Comparison of ENCODE assay signal across 31 cellular contexts in the genomic region with DNA sequence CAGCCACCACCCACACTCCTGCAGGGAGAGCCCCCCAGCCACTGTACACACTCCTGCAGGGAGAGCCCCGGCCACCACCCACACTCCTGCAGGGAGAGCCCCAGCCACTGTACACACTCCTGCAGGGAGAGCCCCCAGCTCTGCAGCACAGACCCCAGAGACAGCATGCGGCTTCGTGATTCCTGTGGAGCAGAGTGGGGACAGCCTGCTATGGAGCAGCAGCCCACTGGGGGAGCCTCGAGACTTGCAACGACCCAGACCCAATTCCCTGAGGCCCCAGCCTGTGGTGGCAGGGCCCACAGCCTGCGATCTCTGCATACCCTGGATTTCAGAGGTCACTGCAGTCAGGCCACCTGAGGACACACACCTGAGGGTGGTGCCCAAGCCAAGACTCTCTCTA.
"Had no signal": no experiment of that assay in that cellular context is flagged by ENCODE, and none has a peak within 500 bp of the region (broad histone marks: within the 10 kb centered on the region; RNA-seq: fewer than 3 reads in every experiment).

No MANE protein-coding gene starts in this region.

- DNase-seq: activated CD4-positive, alpha-beta T cell treated with anti-CD3 and anti-CD28 coated beads, Interleukin-2, amount 10 ng/mL, durations not matched to agents 24 days and 14 days; activated CD4-positive, alpha-beta T cell treated with anti-CD3 and anti-CD28 coated beads, Interleukin-2, amount 50 U/mL, for 4 hours; activated CD8-positive, alpha-beta T cell treated with anti-CD3 and anti-CD28 coated beads for 36 hours; activated gamma-delta T cell treated with Interleukin-2 at 50 U/mL for 16 hours; activated naive CD4-positive, alpha-beta T cell treated with anti-CD3 and anti-CD28 coated beads for 36 hours; activated T-cell treated with anti-CD3 and anti-CD28 coated beads, Interleukin-2, amount 50 U/mL, for 1 hour; activated T-cell treated with anti-CD3 and anti-CD28 coated beads, Interleukin-2, amount 50 U/mL, for 72 hours; adrenal gland; caudate nucleus; cerebellar nuclear complex; Kasumi-1; KG1; MG63; NCI-H1048; NCI-H1105 treated with DMSO at 0.1 percent for 48 hours; NCI-H1436 treated with DMSO at 0.1 percent for 48 hours; NCI-H1694 treated with DMSO at 0.1 percent for 48 hours; NCI-H2029; NCI-H345; NCI-H524 treated with DMSO at 0.1 percent for 48 hours; PC-3; Peyer's patch; RPMI8226; SHP77 treated with DMSO at 0.1 percent for 48 hours; SK-N-SH had no signal

- H3K9me3 ChIP-seq: adrenal gland, body of pancreas, breast epithelium, MG63, Peyer's patch had no signal

- H3K9me3 Mint-ChIP-seq: activated CD4-positive, alpha-beta T cell treated with anti-CD3 and anti-CD28 coated beads, Interleukin-2, amount 10 ng/mL, durations not matched to agents 24 days and 14 days; activated CD8-positive, alpha-beta T cell treated with anti-CD3 and anti-CD28 coated beads for 36 hours; activated naive CD4-positive, alpha-beta T cell treated with anti-CD3 and anti-CD28 coated beads for 36 hours; activated T-cell treated with anti-CD3 and anti-CD28 coated beads, Interleukin-2, amount 50 U/mL, for 72 hours; T-helper 1 cell treated with Interleukin-12 subunit alpha and Interleukin-12 subunit beta and Interleukin-4 antibody, amounts not matched to agents 30 μg/mL and 1 μg/mL, for 36 hours; T-helper 2 cell treated with Interferon-gamma antibody and Interleukin-4, amounts not matched to agents 5 μg/mL and 100 μg/mL, for 36 hours had no signal

- H3K36me3 ChIP-seq: adrenal gland, breast epithelium, MG63, Peyer's patch, SJSA1 had no signal

- H3K27me3 ChIP-seq: adrenal gland, body of pancreas, breast epithelium, MG63, Peyer's patch, SJSA1 had no signal

- H3K4me3 Mint-ChIP-seq: activated CD4-positive, alpha-beta T cell treated with anti-CD3 and anti-CD28 coated beads, Interleukin-2, amount 10 ng/mL, durations not matched to agents 24 days and 14 days; activated CD8-positive, alpha-beta T cell treated with anti-CD3 and anti-CD28 coated beads for 36 hours; activated naive CD4-positive, alpha-beta T cell treated with anti-CD3 and anti-CD28 coated beads for 36 hours; activated T-cell treated with anti-CD3 and anti-CD28 coated beads, Interleukin-2, amount 50 U/mL, for 72 hours; T-helper 1 cell treated with Interleukin-12 subunit alpha and Interleukin-12 subunit beta and Interleukin-4 antibody, amounts not matched to agents 30 μg/mL and 1 μg/mL, for 36 hours; T-helper 2 cell treated with Interferon-gamma antibody and Interleukin-4, amounts not matched to agents 5 μg/mL and 100 μg/mL, for 36 hours had no signal

- H3K27ac ChIP-seq: adrenal gland, body of pancreas, breast epithelium, Peyer's patch, SJSA1 had no signal

- H3K27me3 Mint-ChIP-seq: activated CD4-positive, alpha-beta T cell treated with anti-CD3 and anti-CD28 coated beads, Interleukin-2, amount 10 ng/mL, durations not matched to agents 24 days and 14 days; activated CD8-positive, alpha-beta T cell treated with anti-CD3 and anti-CD28 coated beads for 36 hours had no signal

- H3K36me3 Mint-ChIP-seq: activated naive CD4-positive, alpha-beta T cell treated with anti-CD3 and anti-CD28 coated beads, Interleukin-2, amount 50 U/mL, for 72 hours had no signal

- H3K27ac Mint-ChIP-seq: activated CD4-positive, alpha-beta T cell treated with anti-CD3 and anti-CD28 coated beads, Interleukin-2, amount 10 ng/mL, durations not matched to agents 24 days and 14 days; activated CD8-positive, alpha-beta T cell treated with anti-CD3 and anti-CD28 coated beads for 36 hours; activated naive CD4-positive, alpha-beta T cell treated with anti-CD3 and anti-CD28 coated beads for 36 hours; activated naive CD4-positive, alpha-beta T cell treated with anti-CD3 and anti-CD28 coated beads, Interleukin-2, amount 50 U/mL, for 72 hours; activated T-cell treated with anti-CD3 and anti-CD28 coated beads, Interleukin-2, amount 50 U/mL, for 72 hours; T-helper 1 cell treated with Interleukin-12 subunit alpha and Interleukin-12 subunit beta and Interleukin-4 antibody, amounts not matched to agents 30 μg/mL and 1 μg/mL, for 36 hours; T-helper 2 cell treated with Interferon-gamma antibody and Interleukin-4, amounts not matched to agents 5 μg/mL and 100 μg/mL, for 36 hours had no signal

- H3K4me1 Mint-ChIP-seq: activated CD4-positive, alpha-beta T cell treated with anti-CD3 and anti-CD28 coated beads, Interleukin-2, amount 10 ng/mL, durations not matched to agents 24 days and 14 days had no signal

- ATAC-seq: activated CD8-positive, alpha-beta T cell treated with anti-CD3 and anti-CD28 coated beads for 36 hours; activated T-cell treated with anti-CD3 and anti-CD28 coated beads, Interleukin-2, amount 50 U/mL, for 72 hours; body of pancreas; PC-3 had no signal

- H3K4me1 ChIP-seq: adrenal gland, body of pancreas, breast epithelium, Peyer's patch, SJSA1 had no signal

- H3K4me3 ChIP-seq: adrenal gland, body of pancreas, breast epithelium, MG63, Peyer's patch, SJSA1 had no signal
